ENCODE assay signal across 22 cellular contexts in the genomic region with DNA sequence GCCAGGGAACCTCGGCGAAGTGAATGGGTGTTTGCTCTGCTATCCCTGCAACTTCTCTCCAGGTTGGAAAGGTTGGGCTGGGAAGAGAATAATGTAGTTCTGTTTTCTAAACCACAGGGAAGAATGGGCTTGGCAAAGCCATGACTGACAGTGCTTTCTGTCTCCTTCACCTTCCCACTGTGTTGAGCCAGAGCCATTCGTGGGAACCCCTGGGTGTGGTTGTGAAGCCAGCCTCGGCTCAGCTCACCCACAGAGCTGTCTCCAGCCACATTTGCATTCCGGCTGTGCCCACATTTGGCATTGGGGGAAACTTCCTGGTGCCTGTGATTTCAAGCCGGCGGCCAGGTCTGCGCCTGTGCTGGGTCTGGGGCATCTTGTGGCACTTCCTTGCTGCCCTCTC. TPM values are rescaled to one million over a fixed set of nuclear protein-coding genes. Genes with fewer than 3 reads are reported as not detected.
A peak's percentile ranks its signal among the peaks of the same experiment; 100 is the strongest.
DNase-seq lines count a peak whose midpoint lies in the region; ATAC-seq and TF ChIP-seq lines count a peak whose summit lies in the region.
"Had no signal": no experiment of that assay in that cellular context is flagged by ENCODE, and none has a peak within 500 bp of the region (broad histone marks: within the 10 kb centered on the region; RNA-seq: fewer than 3 reads in every experiment).

No MANE protein-coding gene starts in this region.

- H3K4me3 ChIP-seq in HEK293 (ENCODE audit: low read depth, low read length): no peak overlapping the region
- no peak overlapping the region for H3K4me3 ChIP-seq in gastroesophageal sphincter
- H3K4me3 ChIP-seq: A549, heart right ventricle, Peyer's patch, SJSA1, spleen had no signal

- no peak for TF ChIP-seq CTCF in HEK293 (tag by site-specific recombination; IDR thresholded peaks at IDR 0.05)
- no peak for TF ChIP-seq CTCF in gastroesophageal sphincter (IDR thresholded peaks at IDR 0.05)

- 75 to 100% methylated on average over 1 to 4 of the region's 8 CpGs for WGBS in gastroesophageal sphincter (ENCODE audit: low coverage in 1 of 2), 2 donors

- no peak for ATAC-seq in gastroesophageal sphincter
- ATAC-seq: A549; heart right ventricle; stimulated activated memory B cell treated with anti-CD40 and anti-IgM and Interleukin-4, amounts not matched to agents 10 μg/mL and 1 μg/mL and 100 μg/mL, for 72 hours had no signal

- TF ChIP-seq POLR2A in gastroesophageal sphincter (IDR thresholded peaks at IDR 0.05): no peak

- no peaks in the 10 kb centered on the region for H3K27me3 ChIP-seq in gastroesophageal sphincter
- H3K27me3 ChIP-seq: heart right ventricle, Peyer's patch, SJSA1, spleen had no signal

- POLR2A ChIA-PET in HEK293 (lab: Yijun Ruan, JAX): no interaction called here

- peaks cover 0 to 26% of the 10 kb centered on the region in 2 experiments; a peak in 1 of 3 replicates for H3K36me3 ChIP-seq in HEK293 (ENCODE audit: control insufficient read depth in 2 of 2, insufficient read depth in 1 of 2, low read length in 2 of 2)
- H3K36me3 ChIP-seq in gastroesophageal sphincter: peaks cover 0 to 49% of the 10 kb centered on the region in 2 donors
- H3K36me3 ChIP-seq: Peyer's patch had no signal

- TF ChIP-seq EP300 in gastroesophageal sphincter (IDR thresholded peaks at IDR 0.05): no peak

- H3K4me1 ChIP-seq in HEK293 (ENCODE audit: control insufficient read depth, insufficient read depth, low read length): no peaks in the 10 kb centered on the region
- H3K4me1 ChIP-seq in gastroesophageal sphincter: peaks cover 0 to 6% (median 0%) of the 10 kb centered on the region in 3 donors
- H3K4me1 ChIP-seq: Peyer's patch had no signal

- no peaks in the 10 kb centered on the region for H3K9me3 ChIP-seq in HEK293 (ENCODE audit: control insufficient read depth, insufficient read depth, low read depth, low read length)
- no peaks in the 10 kb centered on the region for H3K9me3 ChIP-seq in gastroesophageal sphincter
- H3K9me3 ChIP-seq: A549, heart right ventricle, Peyer's patch, SJSA1, spleen had no signal

- H3K27ac ChIP-seq in HEK293 (ENCODE audit: extremely low read depth, low read depth, low read length): no peak overlapping the region
- H3K27ac ChIP-seq in gastroesophageal sphincter: no peak overlapping the region
- H3K27ac ChIP-seq: A549, C4-2B, heart right ventricle, Peyer's patch, SJSA1, spleen had no signal

- DNase-seq in A172 (ENCODE audit: low spot score) (peak; percentile 69), astrocyte of the hippocampus (ENCODE audit: low read depth, low spot score) (peak; percentile 65), glomerular visceral epithelial cell (ENCODE audit: extremely low spot score) (peak; percentile 56), DMS 273 treated with DMSO at 0.1 percent for 48 hours (lab: John Stamatoyannopoulos, UW) (no peak), pons (ENCODE audit: low spot score) (no peak)
- DNase-seq in stimulated activated CD4-positive, alpha-beta T cell treated with anti-CD3 and anti-CD28 coated beads, Interleukin-4, amount 100 ng/mL, for 1 hour: no peak
- DNase-seq: activated CD4-positive, alpha-beta T cell treated with anti-CD3 and anti-CD28 coated beads for 48 hours; activated naive CD4-positive, alpha-beta T cell treated with Interleukin-2 at 50 U/mL for 16 hours; activated T-cell treated with anti-CD3 and anti-CD28 coated beads, Interleukin-2, amount 50 U/mL, for 48 hours; heart right ventricle; MM.1S; NCI-H1417 treated with DMSO at 0.1 percent for 48 hours; NK-92 treated with Interleukin-12 subunit alpha and Interleukin-12 subunit beta, amount 100 ng/mL, for 24 hours; Peyer's patch; spleen; stimulated activated CD4-positive, alpha-beta T cell treated with anti-CD3 and anti-CD28 coated beads, Interleukin-2, amount 100 ng/mL, for 48 hours had no signal

- CTCF ChIA-PET in HEK293 (lab: Yijun Ruan, JAX): no interaction called here

TF ChIP-seq in HEK293, 187 proteins besides CTCF, POLR2A, EP300 and RAD21:
- 0 out of 2 replicates have a peak, but pooled peaks have one; percentile 26 for TF ChIP-seq ZIC2 (tag by site-specific recombination; IDR thresholded peaks at IDR 0.05)
- TF ChIP-seq, protein P1, sequence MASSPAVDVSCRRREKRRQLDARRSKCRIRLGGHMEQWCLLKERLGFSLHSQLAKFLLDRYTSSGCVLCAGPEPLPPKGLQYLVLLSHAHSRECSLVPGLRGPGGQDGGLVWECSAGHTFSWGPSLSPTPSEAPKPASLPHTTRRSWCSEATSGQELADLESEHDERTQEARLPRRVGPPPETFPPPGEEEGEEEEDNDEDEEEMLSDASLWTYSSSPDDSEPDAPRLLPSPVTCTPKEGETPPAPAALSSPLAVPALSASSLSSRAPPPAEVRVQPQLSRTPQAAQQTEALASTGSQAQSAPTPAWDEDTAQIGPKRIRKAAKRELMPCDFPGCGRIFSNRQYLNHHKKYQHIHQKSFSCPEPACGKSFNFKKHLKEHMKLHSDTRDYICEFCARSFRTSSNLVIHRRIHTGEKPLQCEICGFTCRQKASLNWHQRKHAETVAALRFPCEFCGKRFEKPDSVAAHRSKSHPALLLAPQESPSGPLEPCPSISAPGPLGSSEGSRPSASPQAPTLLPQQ (tag by site-specific recombination; IDR thresholded peaks at IDR 0.05): no peak

RNA-seq across cellular contexts. Expression of gene BAIAP2, which starts 39.9 kb away (rescaled TPM):
- total RNA-seq in A172 (2014; rRNA removed; shearing (Covaris generic)): 83.1 and 89.5 TPM in 2 replicates
- 10 to 100 TPM; 32.7 to 54.9 (median 40.6) TPM for total RNA-seq in gastroesophageal sphincter

Comparison
In these comparisons a context has a peak if more than half of its experiments do, and no peak if none do; other contexts are left out.
1. DNase-seq: peak in A172 (single experiment), astrocyte of the hippocampus (single experiment) and glomerular visceral epithelial cell (single experiment); none in DMS 273 treated with DMSO at 0.1 percent for 48 hours (single experiment), pons (single experiment) and stimulated activated CD4-positive, alpha-beta T cell treated with anti-CD3 and anti-CD28 coated beads, Interleukin-4, amount 100 ng/mL, for 1 hour (single experiment).